In the genomic region with DNA sequence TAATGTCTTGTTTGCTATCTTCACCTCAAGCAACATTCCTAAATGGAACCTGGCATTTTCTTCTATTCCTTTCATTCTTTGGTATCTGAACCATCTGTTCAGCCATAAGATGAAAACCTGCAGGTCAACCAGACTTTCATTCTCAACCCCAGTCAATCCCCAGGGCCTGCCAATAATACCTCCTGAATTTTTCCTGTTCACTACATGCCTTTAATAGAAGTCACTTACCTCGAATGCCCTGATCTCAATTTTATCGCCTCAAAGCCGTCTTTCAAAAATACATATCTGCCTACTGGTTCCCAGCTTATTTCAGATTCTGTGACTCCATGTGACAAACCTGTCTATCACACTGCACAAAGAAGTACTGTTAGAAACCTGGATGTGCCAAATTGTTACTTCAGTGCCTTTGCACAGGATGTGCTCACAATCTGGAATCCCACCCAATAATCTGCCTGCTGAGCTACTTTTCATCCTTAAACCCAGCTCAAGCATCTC, we compare ENCODE assay signal across 26 cellular contexts. TPM values are rescaled to one million over a fixed set of nuclear protein-coding genes. Genes with fewer than 3 reads are reported as not detected.
DNase-seq lines count a peak whose midpoint lies in the region; ATAC-seq, FAIRE-seq and TF ChIP-seq lines count a peak whose summit lies in the region.
"Had no signal": no experiment of that assay in that cellular context is flagged by ENCODE, and none has a peak within 500 bp of the region (broad histone marks: within the 10 kb centered on the region; RNA-seq: fewer than 3 reads in every experiment).

No MANE protein-coding gene starts in this region.

- ATAC-seq in activated naive CD8-positive, alpha-beta T cell treated with anti-CD3 and anti-CD28 coated beads, Interleukin-2, amount 50 U/mL, for 24 hours: no peak
- ATAC-seq in T-cell (replicated peaks in 1 of 4) (no peak), memory B cell (ENCODE audit: low read depth) (no peak), HG03025 (IDR thresholded peaks at IDR 0.05; ENCODE audit: low FRiP score, unreplicated experiment) (no peak)
- no peak for ATAC-seq in stimulated activated naive B cell treated with anti-CD40 and anti-IgM and Interleukin-4, amounts not matched to agents 10 μg/mL and 1 μg/mL and 100 μg/mL, for 72 hours (replicated peaks)

- no peaks in the 10 kb centered on the region for H3K27me3 Mint-ChIP-seq in activated naive CD8-positive, alpha-beta T cell
- H3K27me3 Mint-ChIP-seq in activated naive CD8-positive, alpha-beta T cell treated with anti-CD3 and anti-CD28 coated beads, Interleukin-2, amount 50 U/mL, for 24 hours: no peaks in the 10 kb centered on the region
- H3K27me3 Mint-ChIP-seq in T-cell: no peaks in the 10 kb centered on the region
- H3K27me3 Mint-ChIP-seq in memory B cell: no peaks in the 10 kb centered on the region
- H3K27me3 Mint-ChIP-seq in stimulated activated naive B cell treated with anti-CD40 and anti-IgM and Interleukin-4, amounts not matched to agents 10 μg/mL and 1 μg/mL and 100 μg/mL, for 72 hours: no peaks in the 10 kb centered on the region

- H3K27ac Mint-ChIP-seq in activated naive CD8-positive, alpha-beta T cell: peak overlapping the region; percentile 43
- no peak overlapping the region for H3K27ac Mint-ChIP-seq in activated naive CD8-positive, alpha-beta T cell treated with anti-CD3 and anti-CD28 coated beads, Interleukin-2, amount 50 U/mL, for 24 hours
- H3K27ac Mint-ChIP-seq in T-cell (peak overlapping the region; percentile 73 to 88), memory B cell (peak overlapping the region; percentile 93)
- peak overlapping the region; percentile 79 for H3K27ac Mint-ChIP-seq in stimulated activated naive B cell treated with anti-CD40 and anti-IgM and Interleukin-4, amounts not matched to agents 10 μg/mL and 1 μg/mL and 100 μg/mL, for 72 hours
- H3K27ac Mint-ChIP-seq: HFFc6; neural progenitor cell; T-helper 1 cell treated with Interleukin-12 subunit alpha and Interleukin-12 subunit beta and Interleukin-4 antibody, amounts not matched to agents 30 μg/mL and 1 μg/mL, for 36 hours had no signal

- H3K4me3 Mint-ChIP-seq in activated naive CD8-positive, alpha-beta T cell: no peak overlapping the region
- no peak overlapping the region for H3K4me3 Mint-ChIP-seq in activated naive CD8-positive, alpha-beta T cell treated with anti-CD3 and anti-CD28 coated beads, Interleukin-2, amount 50 U/mL, for 24 hours
- no peak overlapping the region for H3K4me3 Mint-ChIP-seq in T-cell
- H3K4me3 Mint-ChIP-seq in memory B cell: no peak overlapping the region
- H3K4me3 Mint-ChIP-seq in stimulated activated naive B cell treated with anti-CD40 and anti-IgM and Interleukin-4, amounts not matched to agents 10 μg/mL and 1 μg/mL and 100 μg/mL, for 72 hours: no peak overlapping the region
- H3K4me3 Mint-ChIP-seq: HFFc6; neural progenitor cell; T-helper 1 cell treated with Interleukin-12 subunit alpha and Interleukin-12 subunit beta and Interleukin-4 antibody, amounts not matched to agents 30 μg/mL and 1 μg/mL, for 36 hours had no signal

- no peak for TF ChIP-seq POLR2A in GM12891 (IDR thresholded peaks at IDR 0.05; ENCODE audit: low read depth, low read length)

- H3K36me3 Mint-ChIP-seq in activated naive CD8-positive, alpha-beta T cell: peaks cover 3% of the 10 kb centered on the region
- peaks cover 14% of the 10 kb centered on the region for H3K36me3 Mint-ChIP-seq in activated naive CD8-positive, alpha-beta T cell treated with anti-CD3 and anti-CD28 coated beads, Interleukin-2, amount 50 U/mL, for 24 hours (ENCODE audit: low read depth)
- H3K36me3 Mint-ChIP-seq in T-cell (peaks cover 23% of the 10 kb centered on the region), memory B cell (peaks cover 3% of the 10 kb centered on the region)
- peaks cover 37 to 63% of the 10 kb centered on the region in 2 donors for H3K36me3 Mint-ChIP-seq in stimulated activated naive B cell treated with anti-CD40 and anti-IgM and Interleukin-4, amounts not matched to agents 10 μg/mL and 1 μg/mL and 100 μg/mL, for 72 hours
- H3K36me3 Mint-ChIP-seq: activated naive CD4-positive, alpha-beta T cell treated with anti-CD3 and anti-CD28 coated beads, Interleukin-2, amount 50 U/mL, for 72 hours; neural progenitor cell had no signal

- no peak for FAIRE-seq in GM12891 (lab: Jason Lieb, UNC)
- FAIRE-seq: A549, bronchial epithelial cell, G401.6, pancreas had no signal

- CTCF ChIA-PET in T-cell (lab: Charles Lee): interaction anchor here (0.5 to 1.8 kb wide), 3 partner anchors 23 to 111 kb away, joined by 4 to 6 read pairs (median 5); a partner anchor contains a TSS

- no peak for DNase-seq in activated naive CD8-positive, alpha-beta T cell treated with anti-CD3 and anti-CD28 coated beads, Interleukin-2, amount 50 U/mL, for 24 hours
- DNase-seq in T-cell: no peak
- DNase-seq in memory B cell (ENCODE audit: low spot score in 2 of 2): no peak
- DNase-seq in stimulated activated naive B cell treated with anti-CD40 and anti-IgM and Interleukin-4, amounts not matched to agents 10 μg/mL and 1 μg/mL and 100 μg/mL, for 72 hours: no peak
- DNase-seq in GM12891 (ENCODE audit: insufficient read length, low spot score): no peak
- DNase-seq in NK-92 (lab: John Stamatoyannopoulos, UW; ENCODE audit: unreplicated experiment): no peak
- DNase-seq: activated CD4-positive, CD25-positive, alpha-beta regulatory T cell treated with anti-CD3 and anti-CD28 coated beads, Interleukin-2, amount 50 U/mL, for 72 hours; activated CD8-positive, alpha-beta memory T cell treated with anti-CD3 and anti-CD28 coated beads, Interleukin-2, amount 50 U/mL, for 48 hours; activated effector memory CD4-positive, alpha-beta T cell treated with Interleukin-2 at 50 U/mL for 16 hours; aorta; GOT3; HFFc6; hippocampal formation; NCI-H1048; NCI-H1694 treated with DMSO at 0.1 percent for 48 hours; NCI-H510A; pancreas; retina had no signal

- H3K9me3 Mint-ChIP-seq in activated naive CD8-positive, alpha-beta T cell (ENCODE audit: low read depth): no peaks in the 10 kb centered on the region
- no peaks in the 10 kb centered on the region for H3K9me3 Mint-ChIP-seq in activated naive CD8-positive, alpha-beta T cell treated with anti-CD3 and anti-CD28 coated beads, Interleukin-2, amount 50 U/mL, for 24 hours
- H3K9me3 Mint-ChIP-seq in T-cell (no peaks in the 10 kb centered on the region), memory B cell (no peaks in the 10 kb centered on the region)
- H3K9me3 Mint-ChIP-seq in stimulated activated naive B cell treated with anti-CD40 and anti-IgM and Interleukin-4, amounts not matched to agents 10 μg/mL and 1 μg/mL and 100 μg/mL, for 72 hours: no peaks in the 10 kb centered on the region
- H3K9me3 Mint-ChIP-seq: activated naive CD4-positive, alpha-beta T cell treated with anti-CD3 and anti-CD28 coated beads, Interleukin-2, amount 50 U/mL, for 72 hours; HFFc6; neural progenitor cell; T-helper 1 cell treated with Interleukin-12 subunit alpha and Interleukin-12 subunit beta and Interleukin-4 antibody, amounts not matched to agents 30 μg/mL and 1 μg/mL, for 36 hours had no signal

- POLR2A ChIA-PET in T-cell (lab: Charles Lee): no interaction called here

- H3K4me1 Mint-ChIP-seq in activated naive CD8-positive, alpha-beta T cell (ENCODE audit: low read depth): peaks cover 51% of the 10 kb centered on the region
- H3K4me1 Mint-ChIP-seq in activated naive CD8-positive, alpha-beta T cell treated with anti-CD3 and anti-CD28 coated beads, Interleukin-2, amount 50 U/mL, for 24 hours: peaks cover 52% of the 10 kb centered on the region
- H3K4me1 Mint-ChIP-seq in T-cell (peaks cover 65 to 69% (median 67%) of the 10 kb centered on the region in 3 donors), memory B cell (peaks cover 42% of the 10 kb centered on the region)
- H3K4me1 Mint-ChIP-seq in stimulated activated naive B cell treated with anti-CD40 and anti-IgM and Interleukin-4, amounts not matched to agents 10 μg/mL and 1 μg/mL and 100 μg/mL, for 72 hours: peaks cover 39 to 60% of the 10 kb centered on the region in 2 donors
- H3K4me1 Mint-ChIP-seq: neural progenitor cell had no signal

TF ChIP-seq in GM12891, 5 proteins besides CTCF, POLR2A, EP300 and RAD21:
- TF ChIP-seq PAX5 (IDR thresholded peaks at IDR 0.05; ENCODE audit: insufficient read depth, low read length, severe bottlenecking): no peak
- TF ChIP-seq POLR2AphosphoS5 (IDR thresholded peaks at IDR 0.05; ENCODE audit: low read depth, low read length): no peak
- no peak for TF ChIP-seq POU2F2 (IDR thresholded peaks at IDR 0.05; ENCODE audit: low read depth, low read length)
- no peak for TF ChIP-seq TAF1 (IDR thresholded peaks at IDR 0.05; ENCODE audit: low read depth, low read length)
- TF ChIP-seq SPI1 (IDR thresholded peaks at IDR 0.05; ENCODE audit: low read depth, low read length): no peak

RNA-seq across cellular contexts. Expression of a gene that starts 22.6 kb away (rescaled TPM):
- 10 to 100 TPM; 22.8 to 56.2 (median 31.9) TPM for total RNA-seq in T-cell
- polyA plus RNA-seq in GM12891 (2012; ENCODE audit: low read depth, missing spikeins): 3.6 TPM
